18 cellular contexts compared by ENCODE assay signal in the genomic region with DNA sequence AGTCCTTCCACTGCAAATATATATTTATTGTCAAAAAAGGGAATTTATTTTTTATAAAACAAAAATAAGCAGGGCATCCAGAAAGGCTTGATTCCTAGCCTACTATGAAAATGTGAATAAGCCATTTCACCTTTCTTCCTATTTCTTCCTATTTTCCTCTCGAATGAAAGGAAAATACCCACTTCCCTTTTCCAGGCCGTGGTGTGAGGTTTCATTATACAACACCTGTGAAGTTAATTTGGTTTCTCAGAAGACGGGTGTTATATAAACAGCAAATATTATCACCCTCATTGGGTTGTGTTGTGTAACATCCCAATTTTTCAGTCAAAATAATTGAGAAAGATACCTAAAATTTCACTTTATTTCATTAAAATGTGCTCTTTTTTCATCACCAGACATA.
DNase-seq lines count a peak whose midpoint lies in the region; ATAC-seq, FAIRE-seq and TF ChIP-seq lines count a peak whose summit lies in the region.
"Had no signal": no experiment of that assay in that cellular context is flagged by ENCODE, and none has a peak within 500 bp of the region (broad histone marks: within the 10 kb centered on the region; RNA-seq: fewer than 3 reads in every experiment).

No MANE protein-coding gene starts in this region.

- H3K27me3 Mint-ChIP-seq in mesothelial cell of epicardium (ENCODE audit: low read depth) (peaks cover 5% of the 10 kb centered on the region), Calu3 (ENCODE audit: unreplicated experiment) (no peaks in the 10 kb centered on the region)

- BruUV-seq in Calu3 (replicated peaks; lab: Mats Ljungman, UMichigan): no TSS peak

- DNase-seq in H54 (ENCODE audit: insufficient read length, low spot score): no peak
- DNase-seq in left kidney (ENCODE audit: low read depth, low spot score): peak; percentile 29
- no peak for DNase-seq in stimulated activated CD4-positive, alpha-beta T cell treated with anti-CD3 and anti-CD28 coated beads, Interleukin-12 subunit alpha, Interleukin-12 subunit beta, amount 100 ng/mL, for 4 hours
- no peak for DNase-seq in mesothelial cell of epicardium (ENCODE audit: low spot score in 2 of 2, unreplicated experiment in 2 of 2)
- DNase-seq in Calu3: no peak
- DNase-seq: CD8-positive, alpha-beta memory T cell; GM23248; KG1; NCI-H1930; NCI-H2227 treated with DMSO at 0.1 percent for 48 hours; NCI-H526; NK-92 treated with Interleukin-12 subunit alpha and Interleukin-12 subunit beta, amount 100 ng/mL, for 24 hours; T-cell had no signal

- H3K4me3 Mint-ChIP-seq in mesothelial cell of epicardium (no peak overlapping the region), Calu3 (ENCODE audit: low read depth, unreplicated experiment) (no peak overlapping the region)
- H3K4me3 Mint-ChIP-seq: CD8-positive, alpha-beta memory T cell; T-cell had no signal

- H3K9me3 Mint-ChIP-seq in mesothelial cell of epicardium: no peaks in the 10 kb centered on the region
- H3K9me3 Mint-ChIP-seq in Calu3 (ENCODE audit: low read depth, unreplicated experiment): no peaks in the 10 kb centered on the region
- H3K9me3 Mint-ChIP-seq: CD8-positive, alpha-beta memory T cell; T-cell had no signal

- no peak overlapping the region for H3K27ac ChIP-seq in ACC112 (ENCODE audit: low read depth, low read length)
- no peak overlapping the region for H3K27ac ChIP-seq in OCI-LY3 (ENCODE audit: low read length)
- H3K27ac ChIP-seq: BLaER1, GM23248 had no signal

- intact Hi-C loops in Calu3 (cut with micrococcal nuclease; ENCODE audit: unreplicated experiment): loop anchor here (10.0 kb wide), 1 partner anchor 453 kb away; no protein-coding TSS in a partner anchor

- H3K9me3 ChIP-seq in OCI-LY3 (ENCODE audit: insufficient read depth, low read length): no peaks in the 10 kb centered on the region
- H3K9me3 ChIP-seq: BLaER1 had no signal

- H3K4me3 ChIP-seq in ACC112 (ENCODE audit: low read depth, low read length) (peak overlapping the region; percentile 67; the same call in 1 of the 2 replicates), OCI-LY3 (ENCODE audit: low read length) (peak overlapping the region; percentile 14)
- H3K4me3 ChIP-seq: BLaER1, GM23248 had no signal

- no peak overlapping the region for H3K27ac Mint-ChIP-seq in mesothelial cell of epicardium
- no peak overlapping the region for H3K27ac Mint-ChIP-seq in Calu3 (ENCODE audit: unreplicated experiment)
- H3K27ac Mint-ChIP-seq: CD8-positive, alpha-beta memory T cell; T-cell had no signal

- peak overlapping the region; percentile 57 for H3K4me2 ChIP-seq in OCI-LY3 (ENCODE audit: low read length)
- H3K4me2 ChIP-seq: BLaER1 had no signal

- H3K36me3 Mint-ChIP-seq in mesothelial cell of epicardium: no peaks in the 10 kb centered on the region
- peaks cover 5% of the 10 kb centered on the region for H3K36me3 Mint-ChIP-seq in Calu3 (ENCODE audit: insufficient read depth, unreplicated experiment)
- H3K36me3 Mint-ChIP-seq: CD8-positive, alpha-beta memory T cell; T-cell had no signal

- H3K27me3 ChIP-seq in ACC112 (ENCODE audit: insufficient read depth, low read length): no peaks in the 10 kb centered on the region
- no peaks in the 10 kb centered on the region for H3K27me3 ChIP-seq in OCI-LY3 (ENCODE audit: low read depth, low read length)
- H3K27me3 ChIP-seq: BLaER1 had no signal

- no peaks in the 10 kb centered on the region for H3K79me2 ChIP-seq in ACC112 (ENCODE audit: control insufficient read depth, insufficient read depth, low read length, unreplicated experiment)
- H3K79me2 ChIP-seq in OCI-LY3 (ENCODE audit: low read length): no peaks in the 10 kb centered on the region

- TF ChIP-seq CTCF in OCI-LY3 (IDR thresholded peaks at IDR 0.05; ENCODE audit: low read depth, low read length) (no peak), mesothelial cell of epicardium (IDR thresholded peaks at IDR 0.05; ENCODE audit: unreplicated experiment) (no peak), Calu3 (IDR thresholded peaks at IDR 0.05; ENCODE audit: unreplicated experiment) (no peak)

- no peaks in the 10 kb centered on the region for H3K36me3 ChIP-seq in ACC112 (ENCODE audit: insufficient read depth, low read length)
- H3K36me3 ChIP-seq in OCI-LY3 (replicated peaks; ENCODE audit: low read depth, low read length): no peaks in the 10 kb centered on the region
- H3K36me3 ChIP-seq: BLaER1 had no signal

- peak; percentile 62 for FAIRE-seq in H54 (lab: Jason Lieb, UNC)
- FAIRE-seq: GM19239 had no signal

- ATAC-seq in GM18517 (IDR thresholded peaks at IDR 0.05; ENCODE audit: unreplicated experiment): no peak
- ATAC-seq: T-cell had no signal

- H4K20me1 ChIP-seq in OCI-LY3 (ENCODE audit: insufficient read depth, low read length): no peaks in the 10 kb centered on the region
- H4K20me1 ChIP-seq: BLaER1 had no signal

- TF ChIP-seq POLR2A in H54 (IDR thresholded peaks at IDR 0.05; ENCODE audit: low read depth, low read length): no peak

- CTCF ChIA-PET in Calu3 (lab: Charles Lee): no interaction called here

- H3K4me1 ChIP-seq in ACC112 (ENCODE audit: control insufficient read depth, insufficient read depth, low read length, unreplicated experiment) (peaks cover 16% of the 10 kb centered on the region), OCI-LY3 (ENCODE audit: low read length) (peaks cover 38% of the 10 kb centered on the region)
- H3K4me1 ChIP-seq: BLaER1 had no signal

- H3K9ac ChIP-seq in OCI-LY3 (ENCODE audit: low read length): no peak overlapping the region
- H3K9ac ChIP-seq: BLaER1, GM23248 had no signal

- H3K4me1 Mint-ChIP-seq in mesothelial cell of epicardium (peaks cover 21% of the 10 kb centered on the region), Calu3 (ENCODE audit: low read depth, unreplicated experiment) (peaks cover 21% of the 10 kb centered on the region)
- H3K4me1 Mint-ChIP-seq: CD8-positive, alpha-beta memory T cell; T-cell had no signal

- H2AFZ ChIP-seq in ACC112 (ENCODE audit: low read length, unreplicated experiment) (peak overlapping the region; percentile 89), OCI-LY3 (ENCODE audit: low read depth, low read length) (no peak overlapping the region)
- H2AFZ ChIP-seq: GM23248 had no signal
